Comparison of ENCODE assay signal across 9 cellular contexts in the genomic region with DNA sequence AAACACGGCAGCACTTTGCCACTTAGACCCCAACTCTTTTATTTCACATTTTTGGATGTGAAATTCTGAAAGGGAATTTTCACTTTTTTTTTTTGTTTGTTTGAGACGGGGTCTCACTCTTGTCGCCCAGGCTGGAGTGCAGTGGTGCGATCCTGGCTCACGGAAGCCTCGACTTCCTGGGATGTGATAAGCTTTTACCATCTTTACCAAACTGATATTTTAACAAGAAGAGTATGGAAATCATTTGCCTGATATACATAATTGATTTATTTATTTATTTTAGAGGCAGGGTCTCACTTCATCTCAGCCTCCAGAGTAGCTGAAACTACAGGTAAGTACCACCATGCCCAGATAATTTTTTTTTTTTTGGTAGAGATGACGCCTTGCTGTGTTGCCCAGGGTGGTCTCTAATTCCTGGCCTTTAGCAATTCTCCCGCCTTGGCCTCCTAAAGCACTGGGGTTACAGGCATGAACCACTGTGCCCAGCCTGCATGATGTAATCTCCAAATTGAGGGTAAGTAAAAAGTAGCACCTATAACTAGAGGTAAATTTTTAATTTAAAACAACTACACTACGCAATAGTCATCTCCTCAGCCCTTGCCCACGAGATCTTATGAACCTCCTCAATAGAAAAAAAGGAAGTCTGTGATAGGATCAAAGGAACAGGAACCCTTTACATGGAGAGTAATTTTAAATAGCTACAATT.
DNase-seq lines count a peak whose midpoint lies in the region; ATAC-seq, FAIRE-seq and TF ChIP-seq lines count a peak whose summit lies in the region.
"Had no signal": no experiment of that assay in that cellular context is flagged by ENCODE, and none has a peak within 500 bp of the region (broad histone marks: within the 10 kb centered on the region; RNA-seq: fewer than 3 reads in every experiment).

No MANE protein-coding gene starts in this region.

- no peaks in the 10 kb centered on the region for H3K9me2 ChIP-seq in Loucy (replicated peaks; ENCODE audit: low read depth, low read length)

- H3K79me2 ChIP-seq in Loucy (ENCODE audit: insufficient read depth, low read length), result peaks cover 17% of the 10 kb centered on the region; the same call in 1 of the 2 replicates

- H3K4me1 ChIP-seq in Loucy (ENCODE audit: insufficient read depth, low read length, poor library complexity, severe bottlenecking) (peaks cover 88% of the 10 kb centered on the region), breast epithelium (peaks cover 0 to 45% of the 10 kb centered on the region in 2 donors)

- FAIRE-seq in frontal cortex (lab: Jason Lieb, UNC), result no peak

- H3K9me3 Mint-ChIP-seq in CD14-positive monocyte, result no peaks in the 10 kb centered on the region
- no peaks in the 10 kb centered on the region for H3K9me3 Mint-ChIP-seq in natural killer cell treated with Interleukin-12 subunit alpha and Interleukin-12 subunit beta and Interleukin-15 and Interleukin-18, amount 100 ng/mL, for 72 hours

- no peaks in the 10 kb centered on the region for H3K9me3 ChIP-seq in Loucy (ENCODE audit: insufficient read depth, low read depth, low read length)
- no peaks in the 10 kb centered on the region for H3K9me3 ChIP-seq in breast epithelium

- peaks cover 7% of the 10 kb centered on the region; the same call in 1 of the 2 replicates for H3F3A ChIP-seq in Loucy (ENCODE audit: low read depth)

- DNase-seq in CD14-positive monocyte (ENCODE audit: low spot score) (no peak), breast epithelium (ENCODE audit: low spot score in 2 of 2) (no peak), HK-2 (ENCODE audit: unreplicated experiment) (no peak), frontal cortex (ENCODE audit: low spot score in 2 of 2) (no peak)
- DNase-seq in natural killer cell treated with Interleukin-12 subunit alpha and Interleukin-12 subunit beta and Interleukin-15 and Interleukin-18, amount 100 ng/mL, for 72 hours (ENCODE audit: low spot score), result no peak
- DNase-seq: NCI-H510A had no signal

- H3K27ac ChIP-seq in breast epithelium, result peak overlapping the region; percentile 93 to 95

- peak overlapping the region; percentile 81 for H3K9ac ChIP-seq in Loucy (ENCODE audit: low read depth, low read length, poor library complexity, severe bottlenecking)

- H3K27me3 Mint-ChIP-seq in CD14-positive monocyte (ENCODE audit: low read depth in 3 of 3), result peaks cover 0 to 2% (median 0%) of the 10 kb centered on the region in 3 donors
- no peaks in the 10 kb centered on the region for H3K27me3 Mint-ChIP-seq in natural killer cell treated with Interleukin-12 subunit alpha and Interleukin-12 subunit beta and Interleukin-15 and Interleukin-18, amount 100 ng/mL, for 72 hours

- peak overlapping the region; percentile 73 for H3K4me2 ChIP-seq in Loucy (ENCODE audit: low read depth, low read length, poor library complexity, severe bottlenecking)

- H3K27me3 ChIP-seq in Loucy (ENCODE audit: insufficient read depth, low read length, poor library complexity, severe bottlenecking) (no peaks in the 10 kb centered on the region), breast epithelium (no peaks in the 10 kb centered on the region)

- H3K27ac Mint-ChIP-seq in CD14-positive monocyte, result peak overlapping the region; percentile 37 to 100 (median 98)
- H3K27ac Mint-ChIP-seq in natural killer cell treated with Interleukin-12 subunit alpha and Interleukin-12 subunit beta and Interleukin-15 and Interleukin-18, amount 100 ng/mL, for 72 hours, result peak overlapping the region; percentile 90 to 94

- intact Hi-C loops in CD14-positive monocyte (cut with micrococcal nuclease), result loop anchor here in 1 of 2 donors (5.0 kb wide), 1 partner anchor 48 kb away; no protein-coding TSS in a partner anchor
- intact Hi-C loops in breast epithelium (cut with DNase I; ENCODE audit: low total_unique reads), result no loop called here

- no peak overlapping the region for H3K4me3 ChIP-seq in Loucy (ENCODE audit: low read length, poor library complexity, severe bottlenecking)
- H3K4me3 ChIP-seq in breast epithelium, result no peak overlapping the region

- H3K36me3 ChIP-seq in Loucy (ENCODE audit: insufficient read depth, low read length) (no peaks in the 10 kb centered on the region), breast epithelium (no peaks in the 10 kb centered on the region)

- H3K4me1 Mint-ChIP-seq in CD14-positive monocyte, result peaks cover 80% of the 10 kb centered on the region
- peaks cover 83 to 94% of the 10 kb centered on the region in 2 donors for H3K4me1 Mint-ChIP-seq in natural killer cell treated with Interleukin-12 subunit alpha and Interleukin-12 subunit beta and Interleukin-15 and Interleukin-18, amount 100 ng/mL, for 72 hours (ENCODE audit: low read depth in 2 of 2)

- peaks cover 29 to 44% of the 10 kb centered on the region in 2 donors for H3K36me3 Mint-ChIP-seq in CD14-positive monocyte
- H3K36me3 Mint-ChIP-seq in natural killer cell treated with Interleukin-12 subunit alpha and Interleukin-12 subunit beta and Interleukin-15 and Interleukin-18, amount 100 ng/mL, for 72 hours, result peaks cover 51% of the 10 kb centered on the region

- ATAC-seq in natural killer cell treated with Interleukin-12 subunit alpha and Interleukin-12 subunit beta and Interleukin-15 and Interleukin-18, amount 100 ng/mL, for 72 hours, result no peak
- ATAC-seq in GM19455 (IDR thresholded peaks at IDR 0.05; ENCODE audit: unreplicated experiment) (no peak), HG02852 (IDR thresholded peaks at IDR 0.05; ENCODE audit: unreplicated experiment) (no peak)

- H3K4me3 Mint-ChIP-seq in CD14-positive monocyte, result no peak overlapping the region
- peak overlapping the region; percentile 83 for H3K4me3 Mint-ChIP-seq in natural killer cell treated with Interleukin-12 subunit alpha and Interleukin-12 subunit beta and Interleukin-15 and Interleukin-18, amount 100 ng/mL, for 72 hours

- no peak for TF ChIP-seq CTCF in CD14-positive monocyte (IDR thresholded peaks at IDR 0.05)
- TF ChIP-seq CTCF in Loucy (conservative IDR thresholded peaks at IDR 0.05; ENCODE audit: low read length), result no peak
- no peak for TF ChIP-seq CTCF in breast epithelium (IDR thresholded peaks at IDR 0.05)

- peaks cover 5% of the 10 kb centered on the region for H4K20me1 ChIP-seq in Loucy (ENCODE audit: insufficient read depth, low read length, poor library complexity, severe bottlenecking)

- H2AFZ ChIP-seq in Loucy (ENCODE audit: low read length), result no peak overlapping the region

- TF ChIP-seq POLR2A in breast epithelium (IDR thresholded peaks at IDR 0.05), result no peak
